1 cellular context compared by ENCODE assay signal in genomic region chr6:2970034-2970685, GRCh38.
A peak's percentile ranks its signal among the peaks of the same experiment; 100 is the strongest.
TF ChIP-seq lines count a peak whose summit lies in the region.

No MANE protein-coding gene starts in this region.

TF ChIP-seq in K562, 482 proteins besides CTCF, POLR2A, EP300 and RAD21 (continued from another document and continues in another):
- TF ChIP-seq PKNOX1 (IDR thresholded peaks at IDR 0.05) (no peak; the same call in none of the 2 replicates), PURB (CRISPR knock-in tag; IDR thresholded peaks at IDR 0.05; ENCODE audit: low read depth) (no peak), DPF2 (IDR thresholded peaks at IDR 0.05) (peak; percentile 68), CBX5 (IDR thresholded peaks at IDR 0.05; ENCODE audit: borderline replicate concordance, low read depth) (no peak), ZNF140 (CRISPR knock-in tag; IDR thresholded peaks at IDR 0.05) (no peak), ZNF12 (CRISPR knock-in tag; IDR thresholded peaks at IDR 0.05) (no peak), POLR2G (IDR thresholded peaks at IDR 0.05; ENCODE audit: low read depth, low read length) (no peak), ZNF165 (CRISPR knock-in tag; IDR thresholded peaks at IDR 0.05; ENCODE audit: borderline replicate concordance) (no peak), HSF4 (CRISPR knock-in tag; IDR thresholded peaks at IDR 0.05; ENCODE audit: borderline replicate concordance) (no peak), ZNF431 (CRISPR knock-in tag; IDR thresholded peaks at IDR 0.05) (no peak), ZNF282 (CRISPR knock-in tag; IDR thresholded peaks at IDR 0.05) (no peak), AFF1 (IDR thresholded peaks at IDR 0.05; ENCODE audit: low read depth in 1 of 2, partially characterized antibody in 2 of 2) (no peak), ASH1L (IDR thresholded peaks at IDR 0.05; ENCODE audit: borderline replicate concordance, low read depth, partially characterized antibody) (peak; percentile 19), ZNF384 (IDR thresholded peaks at IDR 0.05; ENCODE audit: low read depth, low read length) (no peak), GATA2 (CRISPR knock-in tag; IDR thresholded peaks at IDR 0.05) (0 out of 2 replicates have a peak, but pooled peaks have one; percentile 43), ZNF551 (CRISPR knock-in tag; IDR thresholded peaks at IDR 0.05) (no peak), ARNT (IDR thresholded peaks at IDR 0.05) (no peak; a peak in 1 of 4 replicates), CREB3L1 (IDR thresholded peaks at IDR 0.05; ENCODE audit: borderline replicate concordance, low read depth) (no peak), CBFA2T3 (IDR thresholded peaks at IDR 0.05) (peak; percentile 81), SMAD3 (CRISPR knock-in tag; conservative IDR thresholded peaks at IDR 0.05) (no peak), NFIC (IDR thresholded peaks at IDR 0.05) (peak; percentile 25; the same call in 1 of the 2 replicates), GATAD2A (IDR thresholded peaks at IDR 0.05) (no peak), ZFP36 (IDR thresholded peaks at IDR 0.05; ENCODE audit: low read depth, low read length, partially characterized antibody) (no peak), HMG20B (CRISPR knock-in tag; IDR thresholded peaks at IDR 0.05) (no peak), CCNT2 (IDR thresholded peaks at IDR 0.05; ENCODE audit: borderline replicate concordance, extremely low read depth, insufficient read length, low read depth, low read length) (no peak), PYGO2 (tag; IDR thresholded peaks at IDR 0.05) (no peak), ZNF232 (CRISPR knock-in tag; IDR thresholded peaks at IDR 0.05) (no peak), THRAP3 (IDR thresholded peaks at IDR 0.05; ENCODE audit: borderline replicate concordance) (no peak), ZNF408 (CRISPR knock-in tag; IDR thresholded peaks at IDR 0.05; ENCODE audit: low read depth) (no peak), NFIX (CRISPR knock-in tag; IDR thresholded peaks at IDR 0.05; ENCODE audit: low read depth) (no peak), SRSF9 (IDR thresholded peaks at IDR 0.05; ENCODE audit: borderline replicate concordance, low read depth, low read length) (no peak), PRMT5 (CRISPR knock-in tag; IDR thresholded peaks at IDR 0.05) (no peak), KAT8 (IDR thresholded peaks at IDR 0.05; ENCODE audit: low read depth) (no peak), ARID3A (IDR thresholded peaks at IDR 0.05; ENCODE audit: borderline replicate concordance, low read depth, low read length) (peak; percentile 29; the same call in 1 of the 2 replicates), MLLT1 (IDR thresholded peaks at IDR 0.05) (0 out of 4 replicates have a peak, but pooled peaks of 1 of the 2 experiments have one; percentile 9), CREM (IDR thresholded peaks at IDR 0.05; ENCODE audit: low read depth) (peak; percentile 43; the same call in 1 of the 2 replicates), ZBED1 (IDR thresholded peaks at IDR 0.05) (peak; percentile 73; the same call in 1 of the 2 replicates), PTTG1 (tag; IDR thresholded peaks at IDR 0.05; ENCODE audit: low read depth) (no peak), TCF3 (CRISPR knock-in tag; IDR thresholded peaks at IDR 0.05) (peak; percentile 44; the same call in 1 of the 2 replicates), STAT5A (IDR thresholded peaks at IDR 0.05; ENCODE audit: borderline replicate concordance, low read length) (peak; percentile 48; the same call in 1 of the 2 replicates), RB1 (IDR thresholded peaks at IDR 0.05; ENCODE audit: low read depth) (no peak), RBM15 (IDR thresholded peaks at IDR 0.05; ENCODE audit: insufficient read depth, low read length) (no peak), HDAC2 (IDR thresholded peaks at IDR 0.05) (0 out of 2 replicates have a peak, but pooled peaks have one; percentile 46), EHMT2 (IDR thresholded peaks at IDR 0.05) (no peak), RAD51 (IDR thresholded peaks at IDR 0.05; ENCODE audit: borderline replicate concordance, low read depth) (no peak), STAT5B (CRISPR knock-in tag; IDR thresholded peaks at IDR 0.05) (no peak), TCFL5 (CRISPR knock-in tag; conservative IDR thresholded peaks at IDR 0.05) (no peak), PTBP1 (IDR thresholded peaks at IDR 0.05; ENCODE audit: low read depth, low read length) (no peak), SMARCC2 (IDR thresholded peaks at IDR 0.05; ENCODE audit: low read depth) (peak; percentile 22; the same call in 1 of the 2 replicates), ILK (tag; IDR thresholded peaks at IDR 0.05; ENCODE audit: borderline replicate concordance, low read depth) (no peak), ZBTB8A (IDR thresholded peaks at IDR 0.05; ENCODE audit: partially characterized antibody) (no peak), SMARCB1 (IDR thresholded peaks at IDR 0.05; ENCODE audit: insufficient read length, low read depth) (no peak), ATF7 (IDR thresholded peaks at IDR 0.05) (no peak; the same call in 1 of the 2 replicates), ARID4B (CRISPR knock-in tag; IDR thresholded peaks at IDR 0.05) (0 out of 2 replicates have a peak, but pooled peaks have one; percentile 26)
- TF ChIP-seq, protein P1, sequence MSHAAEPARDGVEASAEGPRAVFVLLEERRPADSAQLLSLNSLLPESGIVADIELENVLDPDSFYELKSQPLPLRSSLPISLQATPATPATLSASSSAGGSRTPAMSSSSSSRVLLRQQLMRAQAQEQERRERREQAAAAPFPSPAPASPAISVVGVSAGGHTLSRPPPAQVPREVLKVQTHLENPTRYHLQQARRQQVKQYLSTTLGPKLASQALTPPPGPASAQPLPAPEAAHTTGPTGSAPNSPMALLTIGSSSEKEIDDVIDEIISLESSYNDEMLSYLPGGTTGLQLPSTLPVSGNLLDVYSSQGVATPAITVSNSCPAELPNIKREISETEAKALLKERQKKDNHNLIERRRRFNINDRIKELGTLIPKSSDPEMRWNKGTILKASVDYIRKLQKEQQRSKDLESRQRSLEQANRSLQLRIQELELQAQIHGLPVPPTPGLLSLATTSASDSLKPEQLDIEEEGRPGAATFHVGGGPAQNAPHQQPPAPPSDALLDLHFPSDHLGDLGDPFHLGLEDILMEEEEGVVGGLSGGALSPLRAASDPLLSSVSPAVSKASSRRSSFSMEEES (CRISPR knock-in tag; IDR thresholded peaks at IDR 0.05): no peak
- TF ChIP-seq, protein P2, sequence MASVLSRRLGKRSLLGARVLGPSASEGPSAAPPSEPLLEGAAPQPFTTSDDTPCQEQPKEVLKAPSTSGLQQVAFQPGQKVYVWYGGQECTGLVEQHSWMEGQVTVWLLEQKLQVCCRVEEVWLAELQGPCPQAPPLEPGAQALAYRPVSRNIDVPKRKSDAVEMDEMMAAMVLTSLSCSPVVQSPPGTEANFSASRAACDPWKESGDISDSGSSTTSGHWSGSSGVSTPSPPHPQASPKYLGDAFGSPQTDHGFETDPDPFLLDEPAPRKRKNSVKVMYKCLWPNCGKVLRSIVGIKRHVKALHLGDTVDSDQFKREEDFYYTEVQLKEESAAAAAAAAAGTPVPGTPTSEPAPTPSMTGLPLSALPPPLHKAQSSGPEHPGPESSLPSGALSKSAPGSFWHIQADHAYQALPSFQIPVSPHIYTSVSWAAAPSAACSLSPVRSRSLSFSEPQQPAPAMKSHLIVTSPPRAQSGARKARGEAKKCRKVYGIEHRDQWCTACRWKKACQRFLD (CRISPR knock-in tag; IDR thresholded peaks at IDR 0.05): peak; percentile 9; the same call in 1 of the 2 replicates
